1 cellular context compared by ENCODE assay signal in the genomic region with DNA sequence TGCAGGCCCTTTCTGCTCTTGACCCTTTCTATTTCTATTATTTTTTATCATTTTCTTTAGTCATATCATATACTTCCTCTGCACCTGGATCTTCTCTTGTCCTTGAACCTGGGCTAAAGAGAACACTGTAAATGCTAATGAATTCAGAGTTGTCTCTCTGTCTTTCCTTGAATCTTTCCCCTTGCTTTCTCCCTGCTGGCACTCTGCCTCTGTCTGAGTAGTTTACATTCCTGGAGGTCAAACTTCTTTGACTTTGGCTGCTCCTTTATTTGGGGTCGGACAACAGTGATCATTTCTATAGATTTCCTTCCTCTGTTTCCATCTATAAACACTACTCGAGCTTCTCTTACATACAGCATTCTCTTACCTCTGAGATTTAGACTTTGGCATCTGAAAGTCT.
TF ChIP-seq lines count a peak whose summit lies in the region.

No MANE protein-coding gene starts in this region.

TF ChIP-seq in H1, 55 proteins besides CTCF, POLR2A, EP300 and RAD21:
- peak; percentile 53; the same call in 1 of the 2 replicates for TF ChIP-seq TEAD4 (IDR thresholded peaks at IDR 0.05; ENCODE audit: low read depth, low read length)
- TF ChIP-seq CREB1 (IDR thresholded peaks at IDR 0.05), result no peak
